ENCODE assay signal across 12 cellular contexts in the genomic region with DNA sequence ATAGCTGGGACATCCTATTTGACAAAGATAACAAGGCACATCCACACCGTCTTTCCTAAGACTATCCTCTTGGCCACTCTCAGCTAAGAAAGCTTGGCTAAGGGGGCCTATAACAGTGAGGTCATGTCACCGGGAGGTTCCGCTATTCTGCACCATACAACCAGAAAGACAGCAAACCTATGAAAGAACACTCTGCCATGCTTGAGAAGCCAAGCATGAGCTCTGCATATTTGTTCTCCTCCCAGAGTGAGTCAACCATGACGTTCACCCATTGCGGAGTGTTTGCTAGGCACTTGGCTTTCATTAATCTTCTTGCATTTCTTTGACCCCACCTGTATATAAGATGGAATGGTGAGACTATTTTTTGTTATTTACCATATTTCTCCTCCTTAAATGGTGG.
DNase-seq lines count a peak whose midpoint lies in the region; ATAC-seq and TF ChIP-seq lines count a peak whose summit lies in the region.
"Had no signal": no experiment of that assay in that cellular context is flagged by ENCODE, and none has a peak within 500 bp of the region (broad histone marks: within the 10 kb centered on the region; RNA-seq: fewer than 3 reads in every experiment).

No MANE protein-coding gene starts in this region.

- no peak for TF ChIP-seq CTCF in A673 (conservative IDR thresholded peaks at IDR 0.05; ENCODE audit: low read depth, low read length)
- no peak for TF ChIP-seq CTCF in upper lobe of left lung (IDR thresholded peaks at IDR 0.05)

- H3K4me3 ChIP-seq in A673 (ENCODE audit: low read depth, low read length, poor library complexity, severe bottlenecking) (no peak overlapping the region), upper lobe of left lung (no peak overlapping the region)
- H3K4me3 ChIP-seq: body of pancreas, mucosa of descending colon, thoracic aorta had no signal

- BruUV-seq in A673 (replicated peaks; lab: Mats Ljungman, UMichigan), result no TSS peak

- H3K4me1 ChIP-seq in A673 (ENCODE audit: insufficient read depth, low read length, poor library complexity, severe bottlenecking), result no peaks in the 10 kb centered on the region
- H3K4me1 ChIP-seq in upper lobe of left lung, result no peaks in the 10 kb centered on the region
- H3K4me1 ChIP-seq: body of pancreas had no signal

- H3K27ac ChIP-seq in A673 (ENCODE audit: low read depth, low read length, poor library complexity, severe bottlenecking) (no peak overlapping the region), upper lobe of left lung (no peak overlapping the region)
- H3K27ac ChIP-seq: body of pancreas, foreskin keratinocyte, thoracic aorta had no signal

- H3K9me3 ChIP-seq in A673 (ENCODE audit: low read depth, low read length, poor library complexity, severe bottlenecking) (no peaks in the 10 kb centered on the region), upper lobe of left lung (no peaks in the 10 kb centered on the region)
- H3K9me3 ChIP-seq: body of pancreas, mucosa of descending colon, thoracic aorta had no signal

- WGBS in upper lobe of left lung, 2 donors, result 77 to 79% methylated on average over 5 of the region's 5 CpGs

- no peak for TF ChIP-seq EP300 in upper lobe of left lung (IDR thresholded peaks at IDR 0.05)

- H3K27me3 ChIP-seq in A673 (replicated peaks; ENCODE audit: insufficient read depth, low read depth, low read length, poor library complexity), result no peaks in the 10 kb centered on the region
- H3K27me3 ChIP-seq in upper lobe of left lung, result no peaks in the 10 kb centered on the region
- H3K27me3 ChIP-seq: body of pancreas, foreskin keratinocyte had no signal

- TF ChIP-seq POLR2A in upper lobe of left lung (IDR thresholded peaks at IDR 0.05), result no peak

- H3K36me3 ChIP-seq in A673 (ENCODE audit: insufficient read depth, low read length, poor library complexity, severe bottlenecking), result no peaks in the 10 kb centered on the region
- H3K36me3 ChIP-seq in upper lobe of left lung, result no peaks in the 10 kb centered on the region
- H3K36me3 ChIP-seq: thoracic aorta had no signal

- CTCF ChIA-PET in A673 (lab: Charles Lee), result no interaction called here

- in situ Hi-C loops in Caki2 (cut with HindIII; ENCODE audit: low pct_unique_long_range_greater_than_20kb, low sequenced_read_pairs), result no loop called here

- POLR2A ChIA-PET in A673 (lab: Charles Lee; ENCODE audit: low non-redundant PET), result no interaction called here

- ATAC-seq in GM19397 (IDR thresholded peaks at IDR 0.05; ENCODE audit: unreplicated experiment) (peak; percentile 94), HG03025 (IDR thresholded peaks at IDR 0.05; ENCODE audit: low FRiP score, unreplicated experiment) (peak; percentile 85), upper lobe of left lung (ENCODE audit: low FRiP score in 2 of 2) (no peak)
- ATAC-seq: body of pancreas, foreskin keratinocyte, mucosa of descending colon had no signal

- DNase-seq in Caki2 (ENCODE audit: low read depth), result peak; percentile 89
- DNase-seq in NCI-H345 (lab: John Stamatoyannopoulos, UW), result peak; percentile 93
- DNase-seq in activated CD8-positive, alpha-beta memory T cell treated with anti-CD3 and anti-CD28 coated beads, Interleukin-2, amount 50 U/mL, for 4 hours, result no peak
- no peak for DNase-seq in A673 (ENCODE audit: low spot score)
- no peak for DNase-seq in upper lobe of left lung
- DNase-seq in UCSD-AML1 (lab: John Stamatoyannopoulos, UW; ENCODE audit: unreplicated experiment), result no peak
- DNase-seq: body of pancreas, foreskin keratinocyte, mucosa of descending colon had no signal

- intact Hi-C loops in A673 (cut with micrococcal nuclease; ENCODE audit: unreplicated experiment), result no loop called here

Comparison
In these comparisons a context has a peak if more than half of its experiments do, and no peak if none do; other contexts are left out.
1. DNase-seq: peak in Caki2 (single experiment) and NCI-H345 (single experiment); none in activated CD8-positive, alpha-beta memory T cell treated with anti-CD3 and anti-CD28 coated beads, Interleukin-2, amount 50 U/mL, for 4 hours (single experiment), A673 (single experiment), upper lobe of left lung (0 of 2) and UCSD-AML1 (single experiment).
2. ATAC-seq: peak in GM19397 (single experiment) and HG03025 (single experiment); none in upper lobe of left lung (0 of 2).